ENCODE assay signal across 8 cellular contexts in the genomic region with DNA sequence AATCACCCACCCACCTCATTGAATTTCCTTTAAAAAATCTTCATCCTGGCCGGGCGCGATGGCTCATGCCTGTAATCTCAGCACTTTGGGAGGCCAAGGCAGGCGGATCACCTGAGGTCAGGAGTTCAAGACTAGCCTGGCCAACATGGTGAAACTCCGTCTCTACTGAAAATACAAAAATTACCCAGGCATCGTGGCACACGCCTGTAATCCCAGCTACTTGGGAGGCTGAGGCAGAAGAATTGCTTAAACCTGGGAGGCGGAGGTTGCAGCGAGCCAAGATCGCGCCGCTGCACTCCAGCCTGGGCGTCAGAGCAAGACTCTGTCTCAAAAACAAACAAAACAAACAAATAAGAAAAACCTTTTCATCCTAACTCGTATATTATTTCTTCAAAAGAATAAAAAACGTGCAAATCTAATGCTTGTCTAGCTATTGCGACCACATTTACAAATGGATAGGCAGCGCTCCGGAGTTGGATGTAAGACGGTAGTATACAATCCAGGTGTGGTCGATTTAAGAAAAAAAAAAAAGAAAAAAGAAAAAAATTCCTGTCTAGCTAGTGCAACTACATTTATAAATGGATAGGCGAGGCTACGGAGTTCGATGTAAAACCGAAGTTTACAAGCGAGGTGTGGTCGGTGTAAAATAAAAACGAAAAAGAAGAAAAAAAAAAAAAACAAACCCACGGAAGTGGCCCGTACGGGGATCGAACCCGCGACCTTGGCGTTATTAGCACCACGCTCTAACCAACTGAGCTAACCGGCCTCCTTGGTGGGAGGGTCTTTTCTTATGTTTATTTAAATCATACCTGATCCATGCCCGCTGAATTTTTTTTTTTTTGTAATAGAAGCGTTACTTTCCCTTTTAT.
DNase-seq lines count a peak whose midpoint lies in the region; ATAC-seq and TF ChIP-seq lines count a peak whose summit lies in the region.
"Not testable (repeated sequence)": the region's sequence is repeated elsewhere in the genome, so short reads cannot be mapped to it uniquely, and the experiment has no call there.

No MANE protein-coding gene starts in this region.

- H3K9me3 ChIP-seq in muscle layer of colon (ENCODE audit: low read length): not testable (repeated sequence)

- H3K4me3 ChIP-seq in GM23338: peak overlapping the region; percentile 72
- peak overlapping the region; percentile 99 for H3K4me3 ChIP-seq in fibroblast of the aortic adventitia (ENCODE audit: low read depth, low read length)
- H3K4me3 ChIP-seq in muscle layer of colon (ENCODE audit: low read depth in 1 of 2, low read length in 2 of 2): peak overlapping the region; percentile 66 to 100

- peak; percentile 72 for DNase-seq in CD1c-positive myeloid dendritic cell (ENCODE audit: extremely low spot score)
- DNase-seq in GM23338 (ENCODE audit: low spot score): peak; percentile 60
- DNase-seq in NCI-H146 treated with DMSO at 0.1 percent for 48 hours (lab: John Stamatoyannopoulos, UW; ENCODE audit: unreplicated experiment): peak; percentile 42
- peak; percentile 34 to 70 (median 65) for DNase-seq in T-helper 2 cell
- DNase-seq in fibroblast of the aortic adventitia (ENCODE audit: low read depth): peak; percentile 64
- peak; percentile 41 for DNase-seq in stimulated activated CD8-positive, alpha-beta memory T cell treated with anti-CD3 and anti-CD28 coated beads, Interleukin-12 subunit alpha, Interleukin-12 subunit beta, amount 100 ng/mL, for 4 hours (ENCODE audit: low read depth)

- not testable (repeated sequence) for H3K27ac ChIP-seq in GM23338 (ENCODE audit: low read depth)
- peak overlapping the region; percentile 14 for H3K27ac ChIP-seq in muscle layer of colon (ENCODE audit: low read depth, low read length)

- H4K20me1 ChIP-seq in GM23338 (replicated peaks; ENCODE audit: insufficient read depth): not testable (repeated sequence)

- not testable (repeated sequence) for H3K27me3 ChIP-seq in GM23338 (ENCODE audit: insufficient read depth); muscle layer of colon (ENCODE audit: control insufficient read depth in 1 of 2, insufficient read depth in 2 of 2, low read length in 2 of 2)

- peak; percentile 25 for ATAC-seq in GM23338

- peak overlapping the region; percentile 95 for H3K4me3 Mint-ChIP-seq in GM23338
- peak overlapping the region; percentile 97 for H3K4me3 Mint-ChIP-seq in activated naive CD4-positive, alpha-beta T cell treated with anti-CD3 and anti-CD28 coated beads, Interleukin-2, amount 50 U/mL, for 24 hours

- peaks cover 11% of the 10 kb centered on the region for H3K4me1 Mint-ChIP-seq in GM23338
- not testable (repeated sequence) for H3K4me1 Mint-ChIP-seq in activated naive CD4-positive, alpha-beta T cell treated with anti-CD3 and anti-CD28 coated beads, Interleukin-2, amount 50 U/mL, for 24 hours

- H3K36me3 Mint-ChIP-seq in GM23338 (ENCODE audit: low read depth); activated naive CD4-positive, alpha-beta T cell treated with anti-CD3 and anti-CD28 coated beads, Interleukin-2, amount 50 U/mL, for 24 hours: not testable (repeated sequence)

- H3K79me2 ChIP-seq in GM23338 (replicated peaks; ENCODE audit: insufficient read depth): not testable (repeated sequence)

- peaks cover 17% of the 10 kb centered on the region for H3K27me3 Mint-ChIP-seq in GM23338 (ENCODE audit: insufficient read depth, low read depth, poor library complexity)
- H3K27me3 Mint-ChIP-seq in activated naive CD4-positive, alpha-beta T cell treated with anti-CD3 and anti-CD28 coated beads, Interleukin-2, amount 50 U/mL, for 24 hours: not testable (repeated sequence)

- not testable (repeated sequence) for H3K36me3 ChIP-seq in GM23338 (ENCODE audit: insufficient read depth); muscle layer of colon (ENCODE audit: insufficient read depth, low read length)

- H3K9me2 ChIP-seq in GM23338 (ENCODE audit: insufficient read depth): not testable (repeated sequence)

- peak overlapping the region; percentile 72 for H2AFZ ChIP-seq in GM23338

- H3K9me3 Mint-ChIP-seq in GM23338; activated naive CD4-positive, alpha-beta T cell treated with anti-CD3 and anti-CD28 coated beads, Interleukin-2, amount 50 U/mL, for 24 hours: not testable (repeated sequence)

- H3K27ac Mint-ChIP-seq in GM23338: not testable (repeated sequence)
- H3K27ac Mint-ChIP-seq in activated naive CD4-positive, alpha-beta T cell treated with anti-CD3 and anti-CD28 coated beads, Interleukin-2, amount 50 U/mL, for 24 hours: peak overlapping the region; percentile 98

- not testable (repeated sequence) for H3F3A ChIP-seq in GM23338 (replicated peaks; ENCODE audit: low read depth)

- peak overlapping the region; percentile 73 for H3K4me2 ChIP-seq in GM23338

- not testable (repeated sequence) for TF ChIP-seq CTCF in GM23338 (conservative IDR thresholded peaks at IDR 0.05; ENCODE audit: low read depth in 2 of 2); fibroblast of the aortic adventitia (IDR thresholded peaks at IDR 0.05; ENCODE audit: insufficient read depth, low read length)

- H3K4me1 ChIP-seq in GM23338 (ENCODE audit: insufficient read depth): peaks cover 13% of the 10 kb centered on the region; the same call in 1 of the 2 replicates
- not testable (repeated sequence) for H3K4me1 ChIP-seq in muscle layer of colon (ENCODE audit: insufficient read depth, low read length)

- not testable (repeated sequence) for H3K9ac ChIP-seq in muscle layer of colon (ENCODE audit: low read length)
